ENCODE assay signal across 9 cellular contexts in the genomic region with DNA sequence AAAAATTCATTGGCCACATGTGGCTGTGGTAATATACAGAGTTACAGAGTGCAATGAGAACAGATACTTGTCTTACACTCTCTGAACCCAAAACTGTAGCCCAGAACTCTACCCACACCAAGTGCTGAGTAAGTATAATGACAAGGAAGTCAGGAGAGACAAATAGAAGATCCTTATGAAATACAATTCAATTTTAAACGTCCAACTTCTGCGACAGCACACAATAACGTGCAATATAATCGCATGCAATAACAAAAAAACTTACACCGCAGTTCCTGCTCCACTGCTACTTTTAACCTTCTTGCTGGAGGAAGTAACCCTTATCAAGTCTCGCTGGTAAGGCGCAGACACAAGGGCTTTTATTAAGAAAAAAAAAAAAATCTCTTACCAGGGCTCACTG. TPM values are rescaled to one million over a fixed set of nuclear protein-coding genes. Genes with fewer than 3 reads are reported as not detected.
DNase-seq lines count a peak whose midpoint lies in the region; ATAC-seq and TF ChIP-seq lines count a peak whose summit lies in the region.
"Had no signal": no experiment of that assay in that cellular context is flagged by ENCODE, and none has a peak within 500 bp of the region (broad histone marks: within the 10 kb centered on the region; RNA-seq: fewer than 3 reads in every experiment).

No MANE protein-coding gene starts in this region.

- H3K4me1 ChIP-seq in GM23338 (ENCODE audit: insufficient read depth), result peaks cover 21% of the 10 kb centered on the region
- H3K4me1 ChIP-seq in esophagus muscularis mucosa, result peaks cover 27 to 57% (median 52%) of the 10 kb centered on the region in 4 donors
- peaks cover 0 to 49% (median 36%) of the 10 kb centered on the region in 4 donors for H3K4me1 ChIP-seq in sigmoid colon

- no peaks in the 10 kb centered on the region; the same call in 2 of the 3 replicates for H3K9me3 Mint-ChIP-seq in GM23338

- H3K4me3 ChIP-seq in GM23338 (peak overlapping the region; percentile 100), esophagus muscularis mucosa (peak overlapping the region; percentile 72 to 99 (median 88)), sigmoid colon (peak overlapping the region; percentile 67 to 100 (median 96))

- no peaks in the 10 kb centered on the region for H3K27me3 ChIP-seq in GM23338 (ENCODE audit: insufficient read depth)
- H3K27me3 ChIP-seq in esophagus muscularis mucosa, result no peaks in the 10 kb centered on the region
- no peaks in the 10 kb centered on the region for H3K27me3 ChIP-seq in sigmoid colon

- DNase-seq in GM23338 (ENCODE audit: low spot score) (no peak), SIG-M5 treated with dmso at 0.1 percent for 504 hours (lab: John Stamatoyannopoulos, UW; ENCODE audit: unreplicated experiment) (peak; percentile 46), esophagus muscularis mucosa (ENCODE audit: extremely low spot score) (no peak), sigmoid colon (no peak), SK-N-DZ (ENCODE audit: low spot score) (no peak), NK-92 (lab: John Stamatoyannopoulos, UW; ENCODE audit: unreplicated experiment) (no peak), COLO668 (lab: John Stamatoyannopoulos, UW; ENCODE audit: unreplicated experiment) (no peak), superior temporal gyrus (ENCODE audit: extremely low spot score) (no peak)

- peak overlapping the region; percentile 100 for H3K4me2 ChIP-seq in GM23338

- peaks cover 18% of the 10 kb centered on the region for H3K4me1 Mint-ChIP-seq in GM23338

- peaks cover 6% of the 10 kb centered on the region; the same call in 1 of the 3 replicates for H3K36me3 Mint-ChIP-seq in GM23338 (ENCODE audit: low read depth)

- TF ChIP-seq CTCF in GM23338 (conservative IDR thresholded peaks at IDR 0.05; ENCODE audit: low read depth in 2 of 2) (no peak), esophagus muscularis mucosa (IDR thresholded peaks at IDR 0.05) (no peak), sigmoid colon (IDR thresholded peaks at IDR 0.05) (no peak)

- peak overlapping the region; percentile 95; the same call in 1 of the 2 replicates for H3K27ac Mint-ChIP-seq in GM23338

- peaks cover 67% of the 10 kb centered on the region for H3K79me2 ChIP-seq in GM23338 (replicated peaks; ENCODE audit: insufficient read depth)

- H3K9me2 ChIP-seq in GM23338 (ENCODE audit: insufficient read depth), result 0 out of 2 replicates have a peak, but pooled peaks cover under 1% of the 10 kb centered on the region

- no peaks in the 10 kb centered on the region for H3K9me3 ChIP-seq in esophagus muscularis mucosa
- H3K9me3 ChIP-seq in sigmoid colon, result no peaks in the 10 kb centered on the region

- peak overlapping the region; percentile 96 for H3K4me3 Mint-ChIP-seq in GM23338

- no peaks in the 10 kb centered on the region for H3K36me3 ChIP-seq in GM23338 (ENCODE audit: insufficient read depth)
- H3K36me3 ChIP-seq in esophagus muscularis mucosa, result peaks cover 0 to 18% (median 6%) of the 10 kb centered on the region in 4 donors
- H3K36me3 ChIP-seq in sigmoid colon, result peaks cover 0 to 12% (median 0%) of the 10 kb centered on the region in 4 donors

- H3K27ac ChIP-seq in GM23338 (ENCODE audit: low read depth) (peak overlapping the region; percentile 85; the same call in 1 of the 2 replicates), esophagus muscularis mucosa (replicated peaks in 1 of 4) (peak overlapping the region in 2 of 4 donors; percentile 82 to 89), sigmoid colon (peak overlapping the region in 2 of 4 donors; percentile 84 to 93)

- WGBS in esophagus muscularis mucosa, result 33% methylated on average over 7 of the region's 7 CpGs
- WGBS in sigmoid colon, 2 donors, result 8 to 10% methylated on average over 7 of the region's 7 CpGs

- TF ChIP-seq POLR2A in esophagus muscularis mucosa (IDR thresholded peaks at IDR 0.05; ENCODE audit: low read depth), result no peak
- no peak for TF ChIP-seq POLR2A in sigmoid colon (IDR thresholded peaks at IDR 0.05)

- TF ChIP-seq EP300 in esophagus muscularis mucosa (IDR thresholded peaks at IDR 0.05) (no peak), sigmoid colon (IDR thresholded peaks at IDR 0.05) (no peak)

- no peak for ATAC-seq in GM23338

- no peaks in the 10 kb centered on the region for H3F3A ChIP-seq in GM23338 (replicated peaks; ENCODE audit: low read depth)

- H4K20me1 ChIP-seq in GM23338 (replicated peaks; ENCODE audit: insufficient read depth), result peaks cover 42% of the 10 kb centered on the region

- H2AFZ ChIP-seq in GM23338, result no peak overlapping the region

- intact Hi-C loops in esophagus muscularis mucosa (cut with DNase I) (no loop called here), sigmoid colon (cut with DNase I) (no loop called here)

- H3K27me3 Mint-ChIP-seq in GM23338 (ENCODE audit: insufficient read depth, low read depth, poor library complexity), result peaks cover 2% of the 10 kb centered on the region

RNA-seq across cellular contexts. Expression of a gene that starts 0.9 kb away (rescaled TPM):
- total RNA-seq in GM23338 (2014; rRNA removed; shearing (Covaris generic)), result 74.7 and 110 TPM in 2 replicates
- polyA plus RNA-seq in GM23338 (2016; fragmentation: Nextera tagmentation; extraction: Ambion mirVana), result 120 and 135 TPM in 2 replicates
- 10 to 100 TPM; 19.8 to 34.9 (median 27.9) TPM for total RNA-seq in esophagus muscularis mucosa
- 10 to 100 TPM; 26.0 to 46.2 (median 37.6) TPM for total RNA-seq in sigmoid colon
- 10 to 100 TPM; 49.2 to 92.8 (median 58.3) TPM for polyA plus RNA-seq in sigmoid colon
- 32.3 and 45.6 TPM in 2 replicates for polyA plus RNA-seq in SK-N-DZ (2014; cell fraction: cytosol; rRNA removed)
- 68.8 and 83.5 TPM in 2 replicates for polyA plus RNA-seq in SK-N-DZ (2014; cell fraction: nucleus; rRNA removed)

RNA-seq across cellular contexts. Expression of a gene that starts 33.3 kb away (rescaled TPM):
- 0.08 and 0.24 TPM in 2 replicates for total RNA-seq in GM23338 (2014; rRNA removed; shearing (Covaris generic))
- 0.40 TPM in 1 of 2 replicates, not detected in the other for polyA plus RNA-seq in GM23338 (2016; fragmentation: Nextera tagmentation; extraction: Ambion mirVana)
- under 1 TPM in 1 of 4 donors, not detected in 3; 0.23 TPM for total RNA-seq in esophagus muscularis mucosa
- under 1 TPM in 1 of 4 donors, not detected in 3; 0.41 TPM for total RNA-seq in sigmoid colon
- polyA plus RNA-seq in sigmoid colon, result under 1 TPM in 1 of 3 donors, not detected in 2; 0.06 TPM
- 0.06 TPM in 1 of 2 replicates, not detected in the other for polyA plus RNA-seq in SK-N-DZ (2014; cell fraction: cytosol; rRNA removed)
- polyA plus RNA-seq in SK-N-DZ (2014; cell fraction: nucleus; rRNA removed), result not detected in 2 replicates
- total RNA-seq: HT1080 had no signal

RNA-seq across cellular contexts. Expression of a gene that starts 41.3 kb away (rescaled TPM):
- total RNA-seq in GM23338 (2014; rRNA removed; shearing (Covaris generic)), result 15.5 and 23.4 TPM in 2 replicates
- polyA plus RNA-seq in GM23338 (2016; fragmentation: Nextera tagmentation; extraction: Ambion mirVana), result 39.4 and 41.9 TPM in 2 replicates
- total RNA-seq in esophagus muscularis mucosa, result 10 to 100 TPM; 54.7 to 68.1 (median 63.1) TPM
- total RNA-seq in sigmoid colon, result 10 to 100 TPM; 52.9 to 82.0 (median 78.3) TPM
- 100 to 1,000 TPM; 116 to 310 (median 161) TPM for polyA plus RNA-seq in sigmoid colon
- 46.2 and 47.9 TPM in 2 replicates for polyA plus RNA-seq in SK-N-DZ (2014; cell fraction: cytosol; rRNA removed)
- 29.2 and 37.4 TPM in 2 replicates for polyA plus RNA-seq in SK-N-DZ (2014; cell fraction: nucleus; rRNA removed)
